In genomic region chr14:101372494-101372813, GRCh38 we compare ENCODE assay signal across 20 cellular contexts.
"Had no signal": no experiment of that assay in that cellular context is flagged by ENCODE, and none has a peak within 500 bp of the region (broad histone marks: within the 10 kb centered on the region; RNA-seq: fewer than 3 reads in every experiment).

No MANE protein-coding gene starts in this region.

- H3K36me3 Mint-ChIP-seq: mesothelial cell of epicardium; naive thymus-derived CD4-positive, alpha-beta T cell had no signal

- H3K27ac ChIP-seq: brain microvascular endothelial cell, parathyroid adenoma, psoas muscle, right atrium auricular region, tibial nerve had no signal

- H3K4me1 Mint-ChIP-seq: activated CD4-positive, alpha-beta T cell treated with anti-CD3 and anti-CD28 coated beads for 36 hours; mesothelial cell of epicardium had no signal

- H2AFZ ChIP-seq: parathyroid adenoma had no signal

- H3K27me3 ChIP-seq: brain microvascular endothelial cell, right atrium auricular region, tibial nerve had no signal

- ATAC-seq: activated CD4-positive, alpha-beta T cell treated with anti-CD3 and anti-CD28 coated beads for 36 hours; left colon; naive thymus-derived CD4-positive, alpha-beta T cell; psoas muscle had no signal

- H3K4me1 ChIP-seq: parathyroid adenoma, psoas muscle, right atrium auricular region had no signal

- H3K36me3 ChIP-seq: brain microvascular endothelial cell, gastroesophageal sphincter, right atrium auricular region, tibial nerve had no signal

- DNase-seq: activated CD4-positive, alpha-beta T cell treated with anti-CD3 and anti-CD28 coated beads for 36 hours; activated CD4-positive, alpha-beta T cell treated with anti-CD3 and anti-CD28 coated beads, Interleukin-2, amount 50 U/mL, for 48 hours; activated CD4-positive, CD25-positive, alpha-beta regulatory T cell; activated gamma-delta T cell treated with Interleukin-2 at 50 U/mL for 16 hours; activated naive CD4-positive, alpha-beta T cell treated with anti-CD3 and anti-CD28 coated beads, Interleukin-2, amount 50 U/mL, for 16 hours; amniotic stem cell; brain microvascular endothelial cell; hippocampal formation; kidney; left colon; mammary epithelial cell; naive thymus-derived CD4-positive, alpha-beta T cell; nucleus accumbens; psoas muscle; stimulated activated naive CD4-positive, alpha-beta T cell treated with Interleukin-2 at 50 U/mL for 16 hours had no signal

- H3K9ac ChIP-seq: parathyroid adenoma had no signal

- H3K9me3 Mint-ChIP-seq: mesothelial cell of epicardium; naive thymus-derived CD4-positive, alpha-beta T cell had no signal

- H3K4me3 ChIP-seq: gastroesophageal sphincter, psoas muscle, right atrium auricular region, tibial nerve had no signal

- H3K4me3 Mint-ChIP-seq: activated CD4-positive, alpha-beta T cell treated with anti-CD3 and anti-CD28 coated beads for 36 hours; mesothelial cell of epicardium; naive thymus-derived CD4-positive, alpha-beta T cell had no signal

- H3K27ac Mint-ChIP-seq: activated CD4-positive, alpha-beta T cell treated with anti-CD3 and anti-CD28 coated beads for 36 hours; naive thymus-derived CD4-positive, alpha-beta T cell had no signal

- H3K9me3 ChIP-seq: gastroesophageal sphincter, psoas muscle, right atrium auricular region, tibial nerve had no signal
